1 cellular context compared by ENCODE assay signal in genomic region chr5:141677415-141677814, GRCh38.
TF ChIP-seq lines count a peak whose summit lies in the region.

No MANE protein-coding gene starts in this region.

TF ChIP-seq in GM12878, 131 proteins besides CTCF, POLR2A, EP300 and RAD21:
- TF ChIP-seq RUNX3 (IDR thresholded peaks at IDR 0.05; ENCODE audit: low read length) (no peak), MEF2A (IDR thresholded peaks at IDR 0.05; ENCODE audit: insufficient read depth, low read depth, low read length) (no peak), ZNF384 (IDR thresholded peaks at IDR 0.05; ENCODE audit: borderline replicate concordance, low read depth, low read length) (no peak), MTA3 (IDR thresholded peaks at IDR 0.05; ENCODE audit: borderline replicate concordance, low read length) (no peak), JUNB (IDR thresholded peaks at IDR 0.05) (no peak), RBBP5 (conservative IDR thresholded peaks at IDR 0.05) (no peak), WRNIP1 (IDR thresholded peaks at IDR 0.05; ENCODE audit: borderline replicate concordance, low read depth, low read length) (no peak), CEBPZ (IDR thresholded peaks at IDR 0.05; ENCODE audit: low read depth, low read length) (no peak)
